Comparison of ENCODE assay signal across 14 cellular contexts in the genomic region with DNA sequence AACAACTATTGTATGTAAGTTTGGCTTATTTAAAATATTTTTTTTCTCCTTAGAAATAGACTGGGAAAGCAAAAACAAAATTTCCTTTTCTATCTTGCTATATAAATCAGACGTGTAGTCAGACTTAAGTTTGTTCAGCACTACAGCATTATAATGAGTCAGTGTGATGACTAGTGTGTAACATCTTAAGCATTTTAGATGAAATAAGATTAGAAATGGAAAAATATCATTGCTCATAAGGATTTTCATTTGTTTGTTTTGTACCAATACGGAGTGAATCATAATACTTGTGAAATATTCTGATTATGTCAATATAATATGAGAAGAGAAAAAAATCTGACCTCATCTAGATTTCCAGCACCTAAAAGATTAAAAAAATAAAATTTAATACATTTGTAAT.
A peak's percentile ranks its signal among the peaks of the same experiment; 100 is the strongest.
DNase-seq lines count a peak whose midpoint lies in the region; ATAC-seq and TF ChIP-seq lines count a peak whose summit lies in the region.
"Had no signal": no experiment of that assay in that cellular context is flagged by ENCODE, and none has a peak within 500 bp of the region (broad histone marks: within the 10 kb centered on the region; RNA-seq: fewer than 3 reads in every experiment).

No MANE protein-coding gene starts in this region.

- no peaks in the 10 kb centered on the region for H3K79me1 ChIP-seq in mesenchymal stem cell (replicated peaks; ENCODE audit: low read length, poor library complexity, severe bottlenecking)

- WGBS in mesenchymal stem cell, result no CpG with 5 or more reads among the region's 2 CpGs

- no peak overlapping the region for H2AFZ ChIP-seq in mesenchymal stem cell (ENCODE audit: low read depth, low read length)

- ATAC-seq in HG02571 (IDR thresholded peaks at IDR 0.05; ENCODE audit: unreplicated experiment), result no peak

- H3K27ac ChIP-seq in mesenchymal stem cell (ENCODE audit: low read length, poor library complexity, severe bottlenecking), result no peak overlapping the region

- H3K4me1 ChIP-seq in mesenchymal stem cell (ENCODE audit: control insufficient read depth, insufficient read depth, low read depth, low read length), result no peaks in the 10 kb centered on the region

- no peaks in the 10 kb centered on the region for H3K36me3 ChIP-seq in mesenchymal stem cell (ENCODE audit: control insufficient read depth in 1 of 2, insufficient read depth in 2 of 2, low read depth in 1 of 2, low read length in 2 of 2)

- H3K23ac ChIP-seq in mesenchymal stem cell (ENCODE audit: low read length in 2 of 2), result no peak overlapping the region

- H4K91ac ChIP-seq in mesenchymal stem cell (ENCODE audit: low read length), result no peak overlapping the region

- no peak overlapping the region for H3K4ac ChIP-seq in mesenchymal stem cell (ENCODE audit: low read depth in 1 of 2, low read length in 2 of 2)

- H2BK15ac ChIP-seq in mesenchymal stem cell (ENCODE audit: low read depth, poor library complexity, severe bottlenecking), result no peak overlapping the region

- H3K14ac ChIP-seq in mesenchymal stem cell (ENCODE audit: low read length in 2 of 2), result no peak overlapping the region

- no peak overlapping the region for H2BK12ac ChIP-seq in mesenchymal stem cell (ENCODE audit: low read length in 2 of 2)

- DNase-seq in Daoy (ENCODE audit: low read depth) (peak; percentile 13), LHCN-M2 (ENCODE audit: low read depth) (peak; percentile 78), cardiac fibroblast (ENCODE audit: low read depth in 2 of 2) (peak; percentile 64 to 96), mesenchymal stem cell (peak; percentile 52), NCI-H2107 (lab: John Stamatoyannopoulos, UW) (no peak), NCI-H146 treated with DMSO at 0.1 percent for 48 hours (lab: John Stamatoyannopoulos, UW; ENCODE audit: unreplicated experiment) (no peak), hippocampal formation (lab: John Stamatoyannopoulos, UW) (no peak)
- DNase-seq: activated CD4-positive, alpha-beta T cell treated with anti-CD3 and anti-CD28 coated beads, Interleukin-2, amount 50 U/mL, for 1 hour; activated gamma-delta T cell treated with Interleukin-2 at 50 U/mL for 16 hours; DND-41; KG1; NCI-H2081 treated with DMSO at 0.1 percent for 48 hours; T-cell had no signal

- no peak overlapping the region for H2BK5ac ChIP-seq in mesenchymal stem cell (ENCODE audit: low read depth, low read length, poor library complexity, severe bottlenecking)

- no peak overlapping the region for H3K18ac ChIP-seq in mesenchymal stem cell (ENCODE audit: low read depth in 1 of 2, low read length in 2 of 2)

- no peaks in the 10 kb centered on the region for H3K9me3 ChIP-seq in mesenchymal stem cell (ENCODE audit: control insufficient read depth, low read length)

- no peaks in the 10 kb centered on the region for H3K27me3 ChIP-seq in mesenchymal stem cell (ENCODE audit: control insufficient read depth in 1 of 2, insufficient read depth in 1 of 2, low read length in 2 of 2)

- no peak for TF ChIP-seq CTCF in cardiac fibroblast (IDR thresholded peaks at IDR 0.05; ENCODE audit: low read depth, low read length)

- no peak overlapping the region for H2BK120ac ChIP-seq in mesenchymal stem cell (ENCODE audit: low read depth, low read length)

- H3K9ac ChIP-seq in mesenchymal stem cell (ENCODE audit: low read length), result peak overlapping the region; percentile 77

- no peak overlapping the region for H4K8ac ChIP-seq in mesenchymal stem cell (ENCODE audit: low read length)

- no peak overlapping the region for H2AK5ac ChIP-seq in mesenchymal stem cell (ENCODE audit: low read length, severe bottlenecking)

- H3K4me3 ChIP-seq in cardiac fibroblast (replicated peaks in 1 of 2; ENCODE audit: low read depth in 2 of 2, low read length in 2 of 2) (no peak overlapping the region), mesenchymal stem cell (ENCODE audit: insufficient read depth in 1 of 2, low read depth in 1 of 2, low read length in 2 of 2) (no peak overlapping the region)

- H3K4me2 ChIP-seq in mesenchymal stem cell (ENCODE audit: low read length, poor library complexity, severe bottlenecking), result no peak overlapping the region

Comparison
In these comparisons a context has a peak if more than half of its experiments do, and no peak if none do; other contexts are left out.
1. DNase-seq: peak in Daoy (single experiment), LHCN-M2 (single experiment), cardiac fibroblast (2 of 2) and mesenchymal stem cell (single experiment); none in NCI-H2107 (single experiment), NCI-H146 treated with DMSO at 0.1 percent for 48 hours (single experiment) and hippocampal formation (0 of 2).